24 cellular contexts compared by ENCODE assay signal in the genomic region with DNA sequence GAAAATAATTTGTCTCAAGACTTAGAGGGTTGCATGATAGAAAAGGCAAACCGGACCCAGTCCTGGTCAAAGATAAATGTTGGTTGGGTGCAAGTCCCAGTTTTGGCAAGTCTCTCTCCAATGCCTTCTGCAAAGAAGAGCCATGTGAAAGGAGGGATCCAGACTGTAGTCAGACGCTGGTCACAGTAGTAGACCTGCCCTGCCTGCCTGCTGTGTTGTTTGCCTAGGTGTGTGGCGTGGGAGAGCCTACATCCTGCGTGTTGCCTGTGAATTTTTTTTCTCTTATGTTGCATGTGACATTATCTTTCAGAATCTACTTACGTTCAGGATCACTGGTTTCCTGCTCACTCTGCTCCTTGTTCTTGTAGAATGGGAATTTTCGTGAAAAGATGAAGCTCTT.
"Had no signal": no experiment of that assay in that cellular context is flagged by ENCODE, and none has a peak within 500 bp of the region (broad histone marks: within the 10 kb centered on the region; RNA-seq: fewer than 3 reads in every experiment).

No MANE protein-coding gene starts in this region.

- H3K4me1 Mint-ChIP-seq: memory B cell, mesothelial cell of epicardium, naive B cell had no signal

- H3K27ac ChIP-seq: coronary artery, prostate gland, right atrium auricular region, stomach, tibial artery had no signal

- DNase-seq: dermis blood vessel endothelial cell; effector memory CD4-positive, alpha-beta T cell; mucosa of descending colon; naive B cell; nucleus accumbens; stimulated activated CD4-positive, alpha-beta T cell treated with anti-CD3 and anti-CD28 coated beads, Interleukin-12 subunit alpha, Interleukin-12 subunit beta, amount 100 ng/mL, for 4 hours; stimulated activated CD4-positive, alpha-beta T cell treated with anti-CD3 and anti-CD28 coated beads, Interleukin-1b, Interleukin-23, amount 100 ng/mL, for 48 hours; stimulated activated CD4-positive, alpha-beta T cell treated with anti-CD3 and anti-CD28 coated beads, Interleukin-4, amount 100 ng/mL, for 1 hour; stimulated activated CD8-positive, alpha-beta memory T cell treated with anti-CD3 and anti-CD28 coated beads, Interleukin-4, amount 100 ng/mL, for 48 hours; stimulated activated naive CD4-positive, alpha-beta T cell treated with Interleukin-2 at 50 U/mL for 16 hours; stomach; tibial artery had no signal

- H3K27me3 Mint-ChIP-seq: natural killer cell treated with Interleukin-12 subunit alpha and Interleukin-12 subunit beta and Interleukin-15 and Interleukin-18, amount 100 ng/mL, for 72 hours had no signal

- H3K4me1 ChIP-seq: prostate gland, right atrium auricular region, stomach, tibial artery had no signal

- H3K9me3 ChIP-seq: mucosa of descending colon, prostate gland, right atrium auricular region, stomach, tibial artery had no signal

- H3K27me3 ChIP-seq: right atrium auricular region, stomach, tibial artery had no signal

- H3K4me3 ChIP-seq: coronary artery, lung, mucosa of descending colon, prostate gland, right atrium auricular region, smooth muscle cell, stomach, tibial artery had no signal

- H3K4me3 Mint-ChIP-seq: memory B cell; mesothelial cell of epicardium; natural killer cell treated with Interleukin-12 subunit alpha and Interleukin-12 subunit beta and Interleukin-15 and Interleukin-18, amount 100 ng/mL, for 72 hours; neural crest cell; type B pancreatic cell had no signal

- H3K36me3 ChIP-seq: prostate gland, right atrium auricular region, stomach, tibial artery had no signal

- H3K9me3 Mint-ChIP-seq: memory B cell; mesothelial cell of epicardium; natural killer cell treated with Interleukin-12 subunit alpha and Interleukin-12 subunit beta and Interleukin-15 and Interleukin-18, amount 100 ng/mL, for 72 hours; neural crest cell; type B pancreatic cell had no signal

- ATAC-seq: left lobe of liver; mucosa of descending colon; natural killer cell treated with Interleukin-12 subunit alpha and Interleukin-12 subunit beta and Interleukin-15 and Interleukin-18, amount 100 ng/mL, for 72 hours; sciatic nerve had no signal

- H3K36me3 Mint-ChIP-seq: memory B cell; mesothelial cell of epicardium; naive B cell; natural killer cell treated with Interleukin-12 subunit alpha and Interleukin-12 subunit beta and Interleukin-15 and Interleukin-18, amount 100 ng/mL, for 72 hours; type B pancreatic cell had no signal

- H3K27ac Mint-ChIP-seq: memory B cell; mesothelial cell of epicardium; natural killer cell treated with Interleukin-12 subunit alpha and Interleukin-12 subunit beta and Interleukin-15 and Interleukin-18, amount 100 ng/mL, for 72 hours; type B pancreatic cell had no signal
